8 cellular contexts compared by ENCODE assay signal in genomic region chr17:77372444-77373297, GRCh38.
DNase-seq lines count a peak whose midpoint lies in the region; ATAC-seq and TF ChIP-seq lines count a peak whose summit lies in the region.

No MANE protein-coding gene starts in this region.

- no peak for TF ChIP-seq CTCF in fibroblast of the aortic adventitia (IDR thresholded peaks at IDR 0.05; ENCODE audit: insufficient read depth, low read length)
- no peak for TF ChIP-seq CTCF in natural killer cell (IDR thresholded peaks at IDR 0.05)

- peaks cover 0 to 2% of the 10 kb centered on the region in 2 donors for H3K27me3 Mint-ChIP-seq in natural killer cell (ENCODE audit: low read depth in 2 of 2)

- peak overlapping the region; percentile 72 to 82 for H3K27ac Mint-ChIP-seq in natural killer cell

- H3K4me1 Mint-ChIP-seq in natural killer cell, result peaks cover 43 to 58% of the 10 kb centered on the region in 2 donors

- H3K36me3 Mint-ChIP-seq in natural killer cell, result no peaks in the 10 kb centered on the region

- H3K4me3 Mint-ChIP-seq in natural killer cell, result peak overlapping the region; percentile 81

- DNase-seq in NOMO-1 treated with DMSO at 0.1 percent for 48 hours (lab: John Stamatoyannopoulos, UW; ENCODE audit: unreplicated experiment), result peak; percentile 76
- DNase-seq in activated T-helper 9 cell treated with anti-CD3 and anti-CD28 coated beads, Interleukin-2, amount 50 U/mL, for 16 hours (ENCODE audit: low read depth), result peak; percentile 35
- peak; percentile 84 for DNase-seq in fibroblast of the aortic adventitia (ENCODE audit: low read depth)
- DNase-seq in natural killer cell, result peak; percentile 75
- DNase-seq in ureter (ENCODE audit: low spot score), result peak; percentile 86

- no peaks in the 10 kb centered on the region for H3K9me3 Mint-ChIP-seq in natural killer cell

- intact Hi-C loops in natural killer cell (cut with micrococcal nuclease), result loop anchor here (2.0 to 5.0 kb wide), 3 partner anchors 28 to 40 kb away; no protein-coding TSS in a partner anchor

- H3K4me3 ChIP-seq in GM08714 (ENCODE audit: low read length), result peak overlapping the region; percentile 80; the same call in 1 of the 2 replicates
- peak overlapping the region; percentile 84 for H3K4me3 ChIP-seq in fibroblast of the aortic adventitia (ENCODE audit: low read depth, low read length)

- ATAC-seq in HG02970 (IDR thresholded peaks at IDR 0.05; ENCODE audit: low FRiP score, unreplicated experiment), result peak; percentile 43
- ATAC-seq in natural killer cell, result peak; percentile 54 to 71 (median 66)
- no peak for ATAC-seq in GM19023 (IDR thresholded peaks at IDR 0.05; ENCODE audit: unreplicated experiment)

Comparison
In these comparisons a context has a peak if more than half of its experiments do, and no peak if none do; other contexts are left out.
1. DNase-seq: peak in every context shown above with its lines; median percentile 86 in ureter; 84 in fibroblast of the aortic adventitia; 76 in NOMO-1 treated with DMSO at 0.1 percent for 48 hours; 75 in natural killer cell; 35 in activated T-helper 9 cell treated with anti-CD3 and anti-CD28 coated beads, Interleukin-2, amount 50 U/mL, for 16 hours.